In genomic region chr7:136857573-136857972, GRCh38 we compare ENCODE assay signal across 1 cellular context.
A peak's percentile ranks its signal among the peaks of the same experiment; 100 is the strongest.
TF ChIP-seq lines count a peak whose summit lies in the region.

No MANE protein-coding gene starts in this region.

TF ChIP-seq in GM23338, 12 proteins besides CTCF, POLR2A, EP300 and RAD21 (continued from another document):
- peak; percentile 84 for TF ChIP-seq REST (IDR thresholded peaks at IDR 0.05; ENCODE audit: unreplicated experiment)
- no peak for TF ChIP-seq NANOG (IDR thresholded peaks at IDR 0.05; ENCODE audit: borderline replicate concordance)
- TF ChIP-seq EZH2 (IDR thresholded peaks at IDR 0.05; ENCODE audit: low read depth, unreplicated experiment), result no peak
- TF ChIP-seq ETS1 (IDR thresholded peaks at IDR 0.05), result no peak
TF ChIP-seq in GM23338: peak in this region for 1.
